ENCODE assay signal across 8 cellular contexts in genomic region chr10:101014230-101014884, GRCh38. TPM values are rescaled to one million over a fixed set of nuclear protein-coding genes. Genes with fewer than 3 reads are reported as not detected.
A peak's percentile ranks its signal among the peaks of the same experiment; 100 is the strongest.
DNase-seq lines count a peak whose midpoint lies in the region; ATAC-seq and TF ChIP-seq lines count a peak whose summit lies in the region.

No MANE protein-coding gene starts in this region.

- H3K9me3 Mint-ChIP-seq in natural killer cell, result no peaks in the 10 kb centered on the region

- H3K27me3 Mint-ChIP-seq in natural killer cell (ENCODE audit: low read depth in 2 of 2), result peaks cover 33 to 43% of the 10 kb centered on the region in 2 donors

- H3K4me3 Mint-ChIP-seq in natural killer cell, result no peak overlapping the region

- intact Hi-C loops in natural killer cell (cut with micrococcal nuclease), result loop anchor here (1.0 to 5.0 kb wide), 2 partner anchors 15 to 342 kb away; partner anchors contain the start of gene LZTS2

- no peak for TF ChIP-seq POLR2A in erythroblast (IDR thresholded peaks at IDR 0.05; ENCODE audit: low read length)

- DNase-seq in AG08396 (ENCODE audit: low spot score) (peak; percentile 81), GM19238 (ENCODE audit: insufficient read length, low spot score) (peak; percentile 79), NCI-H69 (lab: John Stamatoyannopoulos, UW) (peak; percentile 48), activated T-cell treated with anti-CD3 and anti-CD28 coated beads for 4 hours (peak; percentile 73), erythroblast (lab: John Stamatoyannopoulos, UW) (peak; percentile 53 to 79), natural killer cell (peak; percentile 73)
- peak; percentile 89 for DNase-seq in stimulated activated naive CD8-positive, alpha-beta T cell treated with anti-CD3 and anti-CD28 coated beads, Interleukin-15, Interleukin-2, amounts not matched to agents 100 U/mL and 50 U/mL, for 24 hours

- H3K4me1 Mint-ChIP-seq in natural killer cell, result peaks cover 10 to 28% of the 10 kb centered on the region in 2 donors

- H3K27ac Mint-ChIP-seq in natural killer cell, result no peak overlapping the region

- peak; percentile 76 for TF ChIP-seq CTCF in natural killer cell (IDR thresholded peaks at IDR 0.05)

- ATAC-seq in natural killer cell (peak; percentile 63 to 73 (median 72)), GM18870 (IDR thresholded peaks at IDR 0.05; ENCODE audit: unreplicated experiment) (no peak)
- ATAC-seq in stimulated activated naive CD8-positive, alpha-beta T cell treated with anti-CD3 and anti-CD28 coated beads, Interleukin-15, Interleukin-2, amounts not matched to agents 100 U/mL and 50 U/mL, for 24 hours, result no peak

- H3K36me3 Mint-ChIP-seq in natural killer cell, result no peaks in the 10 kb centered on the region

RNA-seq across cellular contexts. Expression of gene LZTS2, which starts 14.7 kb away (rescaled TPM):
- 10 to 100 TPM in 2 of 3 donors, 1 to 10 TPM in 1; 8.0 to 16.1 (median 11.7) TPM for total RNA-seq in natural killer cell

RNA-seq across cellular contexts. Expression of gene PDZD7, which starts 16.6 kb away (rescaled TPM):
- total RNA-seq in natural killer cell, result 1 to 10 TPM in 1 of 3 donors, under 1 TPM in 2; 0.35 to 1.2 (median 0.52) TPM

RNA-seq across cellular contexts. Expression of gene SFXN3, which starts 16.7 kb away (rescaled TPM):
- total RNA-seq in natural killer cell, result 10 to 100 TPM; 59.7 to 74.5 (median 68.9) TPM

RNA-seq across cellular contexts. Expression of gene TWNK, which starts 27.0 kb away (rescaled TPM):
- 1 to 10 TPM; 2.2 to 3.6 (median 3.3) TPM for total RNA-seq in natural killer cell

RNA-seq across cellular contexts. Expression of gene MRPL43, which starts 27.1 kb away (rescaled TPM):
- total RNA-seq in natural killer cell, result 10 to 100 TPM; 27.2 to 42.0 (median 33.1) TPM

Comparison
In these comparisons a context has a peak if more than half of its experiments do, and no peak if none do; other contexts are left out.
1. ATAC-seq: peak in natural killer cell (3 of 3); none in stimulated activated naive CD8-positive, alpha-beta T cell treated with anti-CD3 and anti-CD28 coated beads, Interleukin-15, Interleukin-2, amounts not matched to agents 100 U/mL and 50 U/mL, for 24 hours (single experiment) and GM18870 (single experiment).
2. Peak in every context shown above with its lines, with median percentiles within 50 percentile points of each other: DNase-seq.